ENCODE assay signal across 1 cellular context in genomic region chr11:32462296-32462695, GRCh38.
TF ChIP-seq lines count a peak whose summit lies in the region.

No MANE protein-coding gene starts in this region.

TF ChIP-seq in K562, 482 proteins besides CTCF, POLR2A, EP300 and RAD21 (continued from another document):
- TF ChIP-seq CSDE1 (IDR thresholded peaks at IDR 0.05) = no peak
- no peak for TF ChIP-seq MXD1 (CRISPR knock-in tag; IDR thresholded peaks at IDR 0.05; ENCODE audit: borderline replicate concordance, poor library complexity, severe bottlenecking)
- no peak for TF ChIP-seq NKRF (IDR thresholded peaks at IDR 0.05; ENCODE audit: borderline replicate concordance)
- TF ChIP-seq ZBTB26 (CRISPR knock-in tag; IDR thresholded peaks at IDR 0.05) = no peak
